1 cellular context compared by ENCODE assay signal in genomic region chr13:23674795-23675640, GRCh38.
TF ChIP-seq lines count a peak whose summit lies in the region.

No MANE protein-coding gene starts in this region.

TF ChIP-seq in GM12878, 131 proteins besides CTCF, POLR2A, EP300 and RAD21 (continued from another document):
- TF ChIP-seq, protein P1, sequence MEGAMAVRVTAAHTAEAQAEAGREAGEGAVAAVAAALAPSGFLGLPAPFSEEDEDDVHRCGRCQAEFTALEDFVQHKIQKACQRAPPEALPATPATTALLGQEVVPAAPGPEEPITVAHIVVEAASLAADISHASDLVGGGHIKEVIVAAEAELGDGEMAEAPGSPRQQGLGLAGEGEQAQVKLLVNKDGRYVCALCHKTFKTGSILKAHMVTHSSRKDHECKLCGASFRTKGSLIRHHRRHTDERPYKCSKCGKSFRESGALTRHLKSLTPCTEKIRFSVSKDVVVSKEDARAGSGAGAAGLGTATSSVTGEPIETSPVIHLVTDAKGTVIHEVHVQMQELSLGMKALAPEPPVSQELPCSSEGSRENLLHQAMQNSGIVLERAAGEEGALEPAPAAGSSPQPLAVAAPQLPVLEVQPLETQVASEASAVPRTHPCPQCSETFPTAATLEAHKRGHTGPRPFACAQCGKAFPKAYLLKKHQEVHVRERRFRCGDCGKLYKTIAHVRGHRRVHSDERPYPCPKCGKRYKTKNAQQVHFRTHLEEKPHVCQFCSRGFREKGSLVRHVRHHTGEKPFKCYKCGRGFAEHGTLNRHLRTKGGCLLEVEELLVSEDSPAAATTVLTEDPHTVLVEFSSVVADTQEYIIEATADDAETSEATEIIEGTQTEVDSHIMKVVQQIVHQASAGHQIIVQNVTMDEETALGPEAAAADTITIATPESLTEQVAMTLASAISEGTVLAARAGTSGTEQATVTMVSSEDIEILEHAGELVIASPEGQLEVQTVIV (IDR thresholded peaks at IDR 0.05; ENCODE audit: borderline replicate concordance, partially characterized antibody), result no peak
- TF ChIP-seq CREM (IDR thresholded peaks at IDR 0.05; ENCODE audit: low read depth), result peak; percentile 70
- TF ChIP-seq RUNX3 (IDR thresholded peaks at IDR 0.05; ENCODE audit: low read length), result peak; percentile 17; the same call in 1 of the 2 replicates
TF ChIP-seq in GM12878: peak in this region for 6.
